In genomic region chr1:17056586-17056985, GRCh38 we compare ENCODE assay signal across 15 cellular contexts. TPM values are rescaled to one million over a fixed set of nuclear protein-coding genes. Genes with fewer than 3 reads are reported as not detected.
DNase-seq lines count a peak whose midpoint lies in the region; ATAC-seq and TF ChIP-seq lines count a peak whose summit lies in the region.
"Had no signal": no experiment of that assay in that cellular context is flagged by ENCODE, and none has a peak within 500 bp of the region (broad histone marks: within the 10 kb centered on the region; RNA-seq: fewer than 3 reads in every experiment).

No MANE protein-coding gene starts in this region.

- DNase-seq in SJCRH30 (peak; percentile 60 to 73), neural crest cell (ENCODE audit: low read depth, low spot score) (no peak), lower leg skin (ENCODE audit: low spot score in 2 of 2) (no peak)
- DNase-seq in activated naive CD4-positive, alpha-beta T cell (lab: John Stamatoyannopoulos, UW) = no peak
- DNase-seq: ACHN; C1 segment of cervical spinal cord; CD4-positive, alpha-beta memory T cell; DMS153; DND-41; GDM1 had no signal

- H3K4me1 ChIP-seq in SJCRH30 (peaks cover 47% of the 10 kb centered on the region), skeletal muscle tissue (ENCODE audit: control insufficient read depth in 3 of 3, insufficient read depth in 3 of 3, low read length in 3 of 3) (peaks cover 22 to 46% (median 44%) of the 10 kb centered on the region in 3 donors)

- no peak for TF ChIP-seq CTCF in neural crest cell (conservative IDR thresholded peaks at IDR 0.05)
- no peak for TF ChIP-seq CTCF in lower leg skin (IDR thresholded peaks at IDR 0.05)

- H3K36me3 Mint-ChIP-seq in dendritic cell treated with granulocyte-macrophage colony-stimulating factor and Interleukin-4, amounts not matched to agents 40 ng/mL and 50 ng/mL, for 4 days (ENCODE audit: low read depth) = peaks cover 19% of the 10 kb centered on the region
- no peaks in the 10 kb centered on the region for H3K36me3 Mint-ChIP-seq in neural crest cell (ENCODE audit: low read depth)

- intact Hi-C loops in dendritic cell treated with granulocyte-macrophage colony-stimulating factor and Interleukin-4, amounts not matched to agents 40 ng/mL and 50 ng/mL, for 4 days (cut with micrococcal nuclease) = loop anchor here (5.0 kb wide), 2 partner anchors 61 to 351 kb away; partner anchors contain the start of gene PADI2
- intact Hi-C loops in lower leg skin (cut with DNase I; ENCODE audit: low total_unique reads) = no loop called here

- H3K27ac Mint-ChIP-seq in dendritic cell treated with granulocyte-macrophage colony-stimulating factor and Interleukin-4, amounts not matched to agents 40 ng/mL and 50 ng/mL, for 4 days = peak overlapping the region; percentile 27
- no peak overlapping the region for H3K27ac Mint-ChIP-seq in neural crest cell (ENCODE audit: unreplicated experiment)

- no peak overlapping the region for H3K4me3 Mint-ChIP-seq in dendritic cell treated with granulocyte-macrophage colony-stimulating factor and Interleukin-4, amounts not matched to agents 40 ng/mL and 50 ng/mL, for 4 days
- peak overlapping the region; percentile 59 for H3K4me3 Mint-ChIP-seq in neural crest cell

- H3K4me1 Mint-ChIP-seq in dendritic cell treated with granulocyte-macrophage colony-stimulating factor and Interleukin-4, amounts not matched to agents 40 ng/mL and 50 ng/mL, for 4 days (ENCODE audit: low read depth) = peaks cover 21% of the 10 kb centered on the region
- peaks cover 39% of the 10 kb centered on the region for H3K4me1 Mint-ChIP-seq in neural crest cell

- no peaks in the 10 kb centered on the region for H3K9me3 Mint-ChIP-seq in dendritic cell treated with granulocyte-macrophage colony-stimulating factor and Interleukin-4, amounts not matched to agents 40 ng/mL and 50 ng/mL, for 4 days
- H3K9me3 Mint-ChIP-seq in neural crest cell = no peaks in the 10 kb centered on the region
- H3K9me3 Mint-ChIP-seq: IgD-negative memory B cell had no signal

- H3K9me3 ChIP-seq in SJCRH30 (replicated peaks) (no peaks in the 10 kb centered on the region), skeletal muscle tissue (ENCODE audit: control insufficient read depth in 3 of 3, low read length in 3 of 3) (no peaks in the 10 kb centered on the region)
- H3K9me3 ChIP-seq: HAP-1 had no signal

- no peak for ATAC-seq in GM18873 (IDR thresholded peaks at IDR 0.05; ENCODE audit: low FRiP score, unreplicated experiment)

- no peak overlapping the region for H3K4me3 ChIP-seq in SJCRH30
- H3K4me3 ChIP-seq in skeletal muscle tissue (ENCODE audit: low read length in 3 of 3) = no peak overlapping the region
- no peak overlapping the region for H3K4me3 ChIP-seq in lower leg skin (ENCODE audit: low read depth, poor library complexity, severe bottlenecking)
- H3K4me3 ChIP-seq: HAP-1 had no signal

- H3K27me3 ChIP-seq in SJCRH30 = no peaks in the 10 kb centered on the region
- H3K27me3 ChIP-seq in skeletal muscle tissue (ENCODE audit: control insufficient read depth in 3 of 3, insufficient read depth in 3 of 3, low read length in 3 of 3) = peaks cover 0 to 3% (median 0%) of the 10 kb centered on the region in 3 donors

- H3K27ac ChIP-seq in SJCRH30 (peak overlapping the region; percentile 70), skeletal muscle tissue (ENCODE audit: low read depth, low read length) (peak overlapping the region; percentile 74)

- no peak for TF ChIP-seq POLR2A in lower leg skin (IDR thresholded peaks at IDR 0.05)

- H3K36me3 ChIP-seq in SJCRH30 (no peaks in the 10 kb centered on the region; the same call in 1 of the 2 replicates), skeletal muscle tissue (ENCODE audit: control insufficient read depth in 3 of 3, insufficient read depth in 3 of 3, low read length in 3 of 3) (no peaks in the 10 kb centered on the region)
- H3K36me3 ChIP-seq: HAP-1 had no signal

- H3K27me3 Mint-ChIP-seq in dendritic cell treated with granulocyte-macrophage colony-stimulating factor and Interleukin-4, amounts not matched to agents 40 ng/mL and 50 ng/mL, for 4 days = no peaks in the 10 kb centered on the region
- peaks cover 7% of the 10 kb centered on the region for H3K27me3 Mint-ChIP-seq in neural crest cell (ENCODE audit: low read depth)

- no peak overlapping the region for H3K9ac ChIP-seq in skeletal muscle tissue (ENCODE audit: low read depth in 1 of 3, low read length in 3 of 3)

- WGBS in lower leg skin, 2 donors = 81 to 82% methylated on average over 4 of the region's 4 CpGs

RNA-seq across cellular contexts. Expression of gene SDHB, which starts 2.8 kb away (rescaled TPM):
- total RNA-seq in SJCRH30 (2014; rRNA removed; shearing (Covaris generic)) = 243 and 247 TPM in 2 replicates
- 47.2 and 58.6 TPM in 2 replicates for total RNA-seq in neural crest cell
- total RNA-seq in skeletal muscle tissue = 163 TPM
- 100 to 1,000 TPM in 1 of 4 donors, 10 to 100 TPM in 3; 77.6 to 154 (median 86.2) TPM for total RNA-seq in lower leg skin

RNA-seq across cellular contexts. Expression of gene ATP13A2, which starts 44.9 kb away (rescaled TPM):
- 77.9 and 83.3 TPM in 2 replicates for total RNA-seq in SJCRH30 (2014; rRNA removed; shearing (Covaris generic))
- total RNA-seq in neural crest cell = 53.9 and 59.0 TPM in 2 replicates
- 8.9 TPM for total RNA-seq in skeletal muscle tissue
- total RNA-seq in lower leg skin = 10 to 100 TPM; 22.1 to 50.2 (median 38.8) TPM

Comparison
In these comparisons a context has a peak if more than half of its experiments do, and no peak if none do; other contexts are left out.
1. DNase-seq: peak in SJCRH30 (2 of 2); none in neural crest cell (single experiment), activated naive CD4-positive, alpha-beta T cell (0 of 4) and lower leg skin (0 of 2).